In genomic region chr7:26398436-26399308, GRCh38 we compare ENCODE assay signal across 8 cellular contexts.
DNase-seq lines count a peak whose midpoint lies in the region; ATAC-seq and TF ChIP-seq lines count a peak whose summit lies in the region.

No MANE protein-coding gene starts in this region.

- TF ChIP-seq CTCF in fibroblast of mammary gland (conservative IDR thresholded peaks at IDR 0.05; ENCODE audit: control insufficient read depth, insufficient read depth, low read depth, low read length) (no peak), thoracic aorta (IDR thresholded peaks at IDR 0.05) (no peak)

- H3K27me3 ChIP-seq in thoracic aorta (replicated peaks; ENCODE audit: insufficient read depth), result no peaks in the 10 kb centered on the region

- H3K9me3 Mint-ChIP-seq in naive B cell, result no peaks in the 10 kb centered on the region

- H3K27ac ChIP-seq in thoracic aorta, result peak overlapping the region in 1 of 2 donors; percentile 19

- H3K27ac Mint-ChIP-seq in naive B cell, result peak overlapping the region; percentile 68 to 99 (median 96)

- H3K36me3 Mint-ChIP-seq in naive B cell, result peaks cover 0 to 9% of the 10 kb centered on the region in 2 donors

- no peaks in the 10 kb centered on the region for H3K9me3 ChIP-seq in thoracic aorta

- peaks cover 22 to 41% (median 31%) of the 10 kb centered on the region in 3 donors for H3K4me1 Mint-ChIP-seq in naive B cell

- H3K4me3 Mint-ChIP-seq in naive B cell, result peak overlapping the region; percentile 83 to 100 (median 98)

- H3K27me3 Mint-ChIP-seq in naive B cell, result peaks cover 0 to 10% (median 9%) of the 10 kb centered on the region in 3 donors

- ATAC-seq in HG03342 (IDR thresholded peaks at IDR 0.05; ENCODE audit: unreplicated experiment), result peak; percentile 85
- ATAC-seq in naive B cell (ENCODE audit: low read depth in 2 of 2), result peak; percentile 86
- ATAC-seq in thoracic aorta (ENCODE audit: insufficient number of reproducible peaks, low FRiP score, low read depth), result peak; percentile 34

- H3K36me3 ChIP-seq in thoracic aorta, result no peaks in the 10 kb centered on the region

- DNase-seq in COR-L47 (lab: John Stamatoyannopoulos, UW) (peak; percentile 47), GM19240 (ENCODE audit: insufficient read length, low spot score) (peak; percentile 53), NCI-H526 (lab: John Stamatoyannopoulos, UW) (peak; percentile 82 to 96), fibroblast of mammary gland (ENCODE audit: low read depth) (peak; percentile 43), naive B cell (peak; percentile 87), thoracic aorta (ENCODE audit: low spot score) (peak; percentile 8)
- peak; percentile 21 for DNase-seq in activated CD8-positive, alpha-beta memory T cell treated with anti-CD3 and anti-CD28 coated beads, Interleukin-2, amount 50 U/mL, for 4 hours

- H3K4me3 ChIP-seq in fibroblast of mammary gland (ENCODE audit: control insufficient read depth, low read depth, low read length) (peak overlapping the region; percentile 50), thoracic aorta (peak overlapping the region; percentile 79)

- H3K4me1 ChIP-seq in thoracic aorta (ENCODE audit: control insufficient read depth in 1 of 2, low read depth in 2 of 2), result peaks cover 9 to 16% of the 10 kb centered on the region in 2 donors

Comparison
In these comparisons a context has a peak if more than half of its experiments do, and no peak if none do; other contexts are left out.
1. DNase-seq: peak in every context shown above with its lines; median percentile 89 in NCI-H526; 87 in naive B cell; 53 in GM19240; 47 in COR-L47; 43 in fibroblast of mammary gland; 21 in activated CD8-positive, alpha-beta memory T cell treated with anti-CD3 and anti-CD28 coated beads, Interleukin-2, amount 50 U/mL, for 4 hours; 8 in thoracic aorta.
2. ATAC-seq: peak in every context shown above with its lines; median percentile 86 in naive B cell; 85 in HG03342; 34 in thoracic aorta.